Comparison of ENCODE assay signal across 1 cellular context in genomic region chr19:2061936-2062729, GRCh38.
TF ChIP-seq lines count a peak whose summit lies in the region.

No MANE protein-coding gene starts in this region.

TF ChIP-seq in HepG2, 621 proteins besides CTCF, POLR2A, EP300 and RAD21 (continued from another document and continues in another):
- TF ChIP-seq SP140L (CRISPR knock-in tag; IDR thresholded peaks at IDR 0.05; ENCODE audit: borderline replicate concordance) (no peak; the same call in 1 of the 2 replicates), ZNF143 (CRISPR knock-in tag; IDR thresholded peaks at IDR 0.05) (no peak), ZNF710 (CRISPR knock-in tag; IDR thresholded peaks at IDR 0.05; ENCODE audit: borderline replicate concordance) (peak; percentile 82; the same call in 1 of the 2 replicates), SPEN (CRISPR knock-in tag; IDR thresholded peaks at IDR 0.05; ENCODE audit: low read depth) (no peak; the same call in 1 of the 2 replicates), MIER2 (CRISPR knock-in tag; IDR thresholded peaks at IDR 0.05) (no peak), SMC3 (IDR thresholded peaks at IDR 0.05; ENCODE audit: low read length) (no peak), MXD4 (CRISPR knock-in tag; IDR thresholded peaks at IDR 0.05) (0 out of 2 replicates have a peak, but pooled peaks have one; percentile 11), ZFP62 (CRISPR knock-in tag; IDR thresholded peaks at IDR 0.05) (no peak), PRPF4 (IDR thresholded peaks at IDR 0.05; ENCODE audit: low read depth, low read length, poor library complexity, severe bottlenecking) (no peak), ZFAT (CRISPR knock-in tag; conservative IDR thresholded peaks at IDR 0.05) (no peak), TRIM22 (IDR thresholded peaks at IDR 0.05) (no peak), HMGA1 (CRISPR knock-in tag; conservative IDR thresholded peaks at IDR 0.05) (no peak), ZNF580 (CRISPR knock-in tag; IDR thresholded peaks at IDR 0.05; ENCODE audit: borderline replicate concordance, low read depth) (no peak), ZNF83 (CRISPR knock-in tag; IDR thresholded peaks at IDR 0.05; ENCODE audit: borderline replicate concordance) (no peak), ZNF224 (CRISPR knock-in tag; IDR thresholded peaks at IDR 0.05) (no peak; the same call in 1 of the 2 replicates), ASH2L (IDR thresholded peaks at IDR 0.05; ENCODE audit: insufficient read length, low read depth, low read length) (peak; percentile 18), GTF2F1 (IDR thresholded peaks at IDR 0.05; ENCODE audit: low read length) (no peak), RERE (CRISPR knock-in tag; IDR thresholded peaks at IDR 0.05; ENCODE audit: low read depth) (no peak), SMAD9 (CRISPR knock-in tag; IDR thresholded peaks at IDR 0.05) (no peak), RFXAP (CRISPR knock-in tag; IDR thresholded peaks at IDR 0.05; ENCODE audit: borderline replicate concordance) (no peak), ARID3A (IDR thresholded peaks at IDR 0.05; ENCODE audit: low read depth, low read length) (no peak), NFATC3 (CRISPR knock-in tag; IDR thresholded peaks at IDR 0.05) (no peak), ZSCAN9 (CRISPR knock-in tag; IDR thresholded peaks at IDR 0.05; ENCODE audit: borderline replicate concordance) (no peak), ZNF614 (CRISPR knock-in tag; IDR thresholded peaks at IDR 0.05; ENCODE audit: borderline replicate concordance) (no peak), MBD4 (IDR thresholded peaks at IDR 0.05; ENCODE audit: borderline replicate concordance, low read length) (no peak), BHLHE40 (IDR thresholded peaks at IDR 0.05; ENCODE audit: low read length) (no peak), CEBPG (CRISPR knock-in tag; IDR thresholded peaks at IDR 0.05) (no peak), ZNF34 (CRISPR knock-in tag; IDR thresholded peaks at IDR 0.05; ENCODE audit: borderline replicate concordance) (no peak), GRHL1 (CRISPR knock-in tag; conservative IDR thresholded peaks at IDR 0.05) (no peak), DBP (CRISPR knock-in tag; IDR thresholded peaks at IDR 0.05; ENCODE audit: not compliant biosample characterization) (no peak), IKZF5 (CRISPR knock-in tag; IDR thresholded peaks at IDR 0.05) (no peak), SNAI1 (CRISPR knock-in tag; IDR thresholded peaks at IDR 0.05; ENCODE audit: borderline replicate concordance) (no peak; the same call in 1 of the 2 replicates), PATZ1 (CRISPR knock-in tag; IDR thresholded peaks at IDR 0.05) (peak; percentile 23; the same call in 1 of the 2 replicates), GPN1 (CRISPR knock-in tag; IDR thresholded peaks at IDR 0.05; ENCODE audit: borderline replicate concordance) (no peak), ZNF572 (CRISPR knock-in tag; IDR thresholded peaks at IDR 0.05) (no peak), ZNF235 (CRISPR knock-in tag; IDR thresholded peaks at IDR 0.05; ENCODE audit: borderline replicate concordance) (0 out of 2 replicates have a peak, but pooled peaks have one; percentile 26), ZNF704 (CRISPR knock-in tag; IDR thresholded peaks at IDR 0.05; ENCODE audit: borderline replicate concordance) (no peak), RAD51 (IDR thresholded peaks at IDR 0.05; ENCODE audit: borderline replicate concordance) (no peak), ZNF530 (CRISPR knock-in tag; IDR thresholded peaks at IDR 0.05; ENCODE audit: low read depth) (no peak), ZNF274 (CRISPR knock-in tag; IDR thresholded peaks at IDR 0.05) (no peak), ZFP82 (CRISPR knock-in tag; IDR thresholded peaks at IDR 0.05; ENCODE audit: borderline replicate concordance) (no peak), PTBP1 (IDR thresholded peaks at IDR 0.05; ENCODE audit: low read depth, low read length, poor library complexity, severe bottlenecking) (no peak), ZNF781 (CRISPR knock-in tag; IDR thresholded peaks at IDR 0.05; ENCODE audit: borderline replicate concordance, not compliant biosample characterization) (peak; percentile 79), SNAPC2 (CRISPR knock-in tag; IDR thresholded peaks at IDR 0.05) (no peak), ZNF558 (CRISPR knock-in tag; IDR thresholded peaks at IDR 0.05; ENCODE audit: borderline replicate concordance) (no peak), HOXD1 (CRISPR knock-in tag; IDR thresholded peaks at IDR 0.05) (no peak), ZNF784 (CRISPR knock-in tag; IDR thresholded peaks at IDR 0.05; ENCODE audit: borderline replicate concordance) (no peak)
